26 cellular contexts compared by ENCODE assay signal in the genomic region with DNA sequence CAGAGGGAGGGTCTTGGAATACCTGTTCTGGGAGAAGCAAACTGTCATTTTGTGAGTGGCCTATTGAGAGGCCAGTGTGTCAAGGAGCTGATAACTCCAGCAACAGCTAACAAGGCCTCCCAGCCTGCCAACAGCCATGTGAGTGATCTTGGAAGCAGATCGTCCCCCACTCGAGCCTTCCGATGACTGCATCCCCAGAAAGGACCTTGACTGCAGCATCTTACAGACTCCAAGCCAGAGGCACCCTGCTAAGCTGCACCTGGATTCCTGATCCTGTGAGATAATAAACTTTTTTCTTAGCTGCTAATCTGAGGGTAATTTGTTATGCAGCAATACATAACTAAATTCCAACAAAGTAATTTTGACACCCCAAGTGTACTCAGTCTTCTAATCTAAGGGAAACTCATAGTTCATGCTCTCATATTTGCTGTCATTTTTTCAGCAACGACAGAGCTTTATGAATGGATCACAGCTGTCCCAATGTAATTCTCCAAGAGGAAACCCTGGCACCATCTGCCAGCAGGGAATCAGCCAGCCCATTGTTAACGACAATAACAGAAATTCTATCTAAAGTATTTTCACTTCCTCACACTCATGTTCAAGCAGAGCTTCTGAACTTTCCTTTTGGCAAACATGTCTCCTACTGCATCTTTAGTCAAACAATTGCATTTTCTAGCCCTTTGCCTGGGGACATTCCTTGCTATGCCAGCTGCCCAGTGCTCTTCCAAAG.
DNase-seq lines count a peak whose midpoint lies in the region; ATAC-seq and TF ChIP-seq lines count a peak whose summit lies in the region.
"Had no signal": no experiment of that assay in that cellular context is flagged by ENCODE, and none has a peak within 500 bp of the region (broad histone marks: within the 10 kb centered on the region; RNA-seq: fewer than 3 reads in every experiment).

No MANE protein-coding gene starts in this region.

- CTCF ChIA-PET in mammary epithelial cell (lab: Charles Lee; ENCODE audit: low non-redundant PET), result no interaction called here

- no peak overlapping the region for H3K27ac ChIP-seq in mammary epithelial cell (ENCODE audit: insufficient read depth, low read depth, low read length)
- H3K27ac ChIP-seq in breast epithelium, result no peak overlapping the region
- peak overlapping the region; percentile 50 for H3K27ac ChIP-seq in endodermal cell (ENCODE audit: low read depth, low read length)
- H3K27ac ChIP-seq in spleen, result no peak overlapping the region
- H3K27ac ChIP-seq: adrenal gland, brain microvascular endothelial cell, C4-2B, HL-60, uterus had no signal

- DNase-seq in mammary epithelial cell (no peak), breast epithelium (ENCODE audit: low spot score in 2 of 2) (no peak), NCI-H446 treated with DMSO at 0.1 percent for 48 hours (lab: John Stamatoyannopoulos, UW) (peak; percentile 34), endodermal cell (peak; percentile 56), spleen (peak; percentile 47), occipital lobe (lab: John Stamatoyannopoulos, UW) (no peak), chondrocyte (ENCODE audit: low spot score) (no peak)
- DNase-seq: activated CD4-positive, alpha-beta T cell treated with anti-CD3 and anti-CD28 coated beads for 1 hour; activated naive CD4-positive, alpha-beta T cell; activated T-cell treated with anti-CD3 and anti-CD28 coated beads, Interleukin-2, amount 50 U/mL, for 1 hour; adrenal gland; brain microvascular endothelial cell; cortex of kidney; EL; IMR-90; midbrain; NCI-H1930; NCI-H526; nephron progenitor cell; SHP77; T1000; uterus had no signal

- H3K36me3 Mint-ChIP-seq in endodermal cell (ENCODE audit: low read depth) (no peaks in the 10 kb centered on the region), chondrocyte (ENCODE audit: low read depth) (no peaks in the 10 kb centered on the region)

- intact Hi-C loops in mammary epithelial cell (cut with micrococcal nuclease), result no loop called here
- intact Hi-C loops in breast epithelium (cut with DNase I; ENCODE audit: low total_unique reads), result no loop called here
- intact Hi-C loops in spleen (cut with DNase I; ENCODE audit: low total_unique reads), result no loop called here

- H2AFZ ChIP-seq in mammary epithelial cell (ENCODE audit: low read depth, low read length), result peak overlapping the region; percentile 53

- H4K20me1 ChIP-seq in mammary epithelial cell (ENCODE audit: insufficient read depth, low read length), result no peaks in the 10 kb centered on the region

- no peaks in the 10 kb centered on the region for H3K9me3 Mint-ChIP-seq in endodermal cell
- H3K9me3 Mint-ChIP-seq in chondrocyte (ENCODE audit: low read depth), result no peaks in the 10 kb centered on the region

- no peak overlapping the region for H3K9ac ChIP-seq in mammary epithelial cell (ENCODE audit: insufficient read depth, low read length)
- H3K9ac ChIP-seq in endodermal cell (ENCODE audit: extremely low read depth, low read length, poor library complexity, severe bottlenecking), result no peak overlapping the region

- H3K4me3 Mint-ChIP-seq in endodermal cell, result no peak overlapping the region
- H3K4me3 Mint-ChIP-seq in chondrocyte (ENCODE audit: unreplicated experiment), result no peak overlapping the region
- H3K4me3 Mint-ChIP-seq: nephron progenitor cell had no signal

- no peaks in the 10 kb centered on the region for H3K27me3 Mint-ChIP-seq in endodermal cell (ENCODE audit: insufficient read depth)
- H3K27me3 Mint-ChIP-seq in chondrocyte (ENCODE audit: low read depth), result no peaks in the 10 kb centered on the region
- H3K27me3 Mint-ChIP-seq: progenitor cell of endocrine pancreas had no signal

- no peak for ATAC-seq in activated CD4-positive, CD25-positive, alpha-beta regulatory T cell treated with anti-CD3 and anti-CD28 coated beads, Interleukin-2, amount 50 U/mL, for 24 hours

- H3K4me3 ChIP-seq in mammary epithelial cell (replicated peaks in 1 of 3; ENCODE audit: insufficient read depth in 1 of 3, low read depth in 2 of 3, low read length in 3 of 3), result no peak overlapping the region
- H3K4me3 ChIP-seq in breast epithelium, result no peak overlapping the region
- no peak overlapping the region for H3K4me3 ChIP-seq in endodermal cell (ENCODE audit: low read length)
- no peak overlapping the region for H3K4me3 ChIP-seq in spleen
- H3K4me3 ChIP-seq: adrenal gland, uterus had no signal

- BruUV-seq in mammary epithelial cell (replicated peaks; lab: Mats Ljungman, UMichigan), result no TSS peak

- H3K9me3 ChIP-seq in mammary epithelial cell (replicated peaks; ENCODE audit: insufficient read depth, low read length), result no peaks in the 10 kb centered on the region
- H3K9me3 ChIP-seq in breast epithelium, result no peaks in the 10 kb centered on the region
- H3K9me3 ChIP-seq in endodermal cell (ENCODE audit: control insufficient read depth, low read length), result peaks cover 11% of the 10 kb centered on the region
- H3K9me3 ChIP-seq in spleen, result no peaks in the 10 kb centered on the region
- H3K9me3 ChIP-seq: adrenal gland, uterus had no signal

- TF ChIP-seq POLR2A in breast epithelium (IDR thresholded peaks at IDR 0.05) (no peak), spleen (IDR thresholded peaks at IDR 0.05) (no peak)

- TF ChIP-seq CTCF in mammary epithelial cell (conservative IDR thresholded peaks at IDR 0.05 in 1 of 2, IDR thresholded peaks at IDR 0.05 in 1 of 2; ENCODE audit: extremely low read depth in 1 of 2, insufficient read depth in 1 of 2, low read depth in 1 of 2, low read length in 2 of 2), result no peak
- TF ChIP-seq CTCF in breast epithelium (IDR thresholded peaks at IDR 0.05), result no peak
- TF ChIP-seq CTCF in endodermal cell (conservative IDR thresholded peaks at IDR 0.05), result no peak
- TF ChIP-seq CTCF in spleen (IDR thresholded peaks at IDR 0.05 in 8 of 11, conservative IDR thresholded peaks at IDR 0.05 in 3 of 11), result no peak
- TF ChIP-seq CTCF in chondrocyte (IDR thresholded peaks at IDR 0.05), result no peak

- H3K27ac Mint-ChIP-seq in endodermal cell (no peak overlapping the region), chondrocyte (ENCODE audit: unreplicated experiment) (no peak overlapping the region)
- H3K27ac Mint-ChIP-seq: nephron progenitor cell, progenitor cell of endocrine pancreas had no signal

- H3K36me3 ChIP-seq in mammary epithelial cell (ENCODE audit: insufficient read depth, low read length) (no peaks in the 10 kb centered on the region), breast epithelium (no peaks in the 10 kb centered on the region), endodermal cell (ENCODE audit: control insufficient read depth, insufficient read depth, low read length) (no peaks in the 10 kb centered on the region), spleen (no peaks in the 10 kb centered on the region)
- H3K36me3 ChIP-seq: adrenal gland, brain microvascular endothelial cell, uterus had no signal

- peaks cover 23% of the 10 kb centered on the region for H3K4me1 Mint-ChIP-seq in endodermal cell
- peaks cover 19% of the 10 kb centered on the region for H3K4me1 Mint-ChIP-seq in chondrocyte (ENCODE audit: low read depth)

- in situ Hi-C loops in mammary epithelial cell (cut with MboI; ENCODE audit: low sequenced_read_pairs in 2 of 2), result no loop called here

- WGBS in mammary epithelial cell (ENCODE audit: low coverage, missing lambda C conversion rate), result 29% methylated on average over 5 of the region's 5 CpGs
- WGBS in endodermal cell (ENCODE audit: insufficient coverage in 1 of 2, insufficient read length in 1 of 2), 2 experiments, result 56 to 76% methylated on average over 3 to 5 of the region's 5 CpGs
- 31 to 52% (median 43%) methylated on average over 5 of the region's 5 CpGs for WGBS in spleen, 5 donors

- no peak overlapping the region for H3K4me2 ChIP-seq in mammary epithelial cell (ENCODE audit: insufficient read depth, low read depth, low read length)

- no peaks in the 10 kb centered on the region for H3K27me3 ChIP-seq in mammary epithelial cell (ENCODE audit: insufficient read depth, low read length)
- H3K27me3 ChIP-seq in breast epithelium, result no peaks in the 10 kb centered on the region
- H3K27me3 ChIP-seq in endodermal cell (ENCODE audit: control insufficient read depth, insufficient read depth, low read length, poor library complexity, severe bottlenecking), result no peaks in the 10 kb centered on the region
- H3K27me3 ChIP-seq in spleen (replicated peaks in 1 of 7), result no peaks in the 10 kb centered on the region
- H3K27me3 ChIP-seq: adrenal gland, brain microvascular endothelial cell, uterus had no signal

- dilution Hi-C loops in mammary epithelial cell (cut with HindIII; ENCODE audit: low sequenced_read_pairs), result no loop called here

- H3K79me2 ChIP-seq in mammary epithelial cell (ENCODE audit: insufficient read depth, low read length), result peaks cover 5% of the 10 kb centered on the region

- peaks cover 16% of the 10 kb centered on the region for H3K4me1 ChIP-seq in mammary epithelial cell (ENCODE audit: insufficient read depth, low read length)
- no peaks in the 10 kb centered on the region for H3K4me1 ChIP-seq in breast epithelium
- H3K4me1 ChIP-seq in endodermal cell (ENCODE audit: control insufficient read depth, insufficient read depth, low read length), result peaks cover 16% of the 10 kb centered on the region
- H3K4me1 ChIP-seq in spleen, result peaks cover 0 to 4% (median 0%) of the 10 kb centered on the region in 6 donors
- H3K4me1 ChIP-seq: adrenal gland, uterus had no signal

Comparison
In these comparisons a context has a peak if more than half of its experiments do, and no peak if none do; other contexts are left out.
1. DNase-seq: peak in NCI-H446 treated with DMSO at 0.1 percent for 48 hours (single experiment), endodermal cell (single experiment) and spleen (single experiment); none in mammary epithelial cell (single experiment), breast epithelium (0 of 2), occipital lobe (single experiment) and chondrocyte (single experiment).